9 cellular contexts compared by ENCODE assay signal in genomic region chr6:2902470-2902762, GRCh38. TPM values are rescaled to one million over a fixed set of nuclear protein-coding genes. Genes with fewer than 3 reads are reported as not detected.
A peak's percentile ranks its signal among the peaks of the same experiment; 100 is the strongest.
DNase-seq lines count a peak whose midpoint lies in the region; ATAC-seq and TF ChIP-seq lines count a peak whose summit lies in the region.
"Had no signal": no experiment of that assay in that cellular context is flagged by ENCODE, and none has a peak within 500 bp of the region (broad histone marks: within the 10 kb centered on the region; RNA-seq: fewer than 3 reads in every experiment).

No MANE protein-coding gene starts in this region.

- peaks cover 21% of the 10 kb centered on the region; the same call in 1 of the 2 replicates for H3F3A ChIP-seq in GM23338 (replicated peaks; ENCODE audit: low read depth)

- H3K27me3 Mint-ChIP-seq in GM23338 (ENCODE audit: insufficient read depth, low read depth, poor library complexity): peaks cover 26% of the 10 kb centered on the region

- TF ChIP-seq EP300 in sigmoid colon (IDR thresholded peaks at IDR 0.05): no peak

- DNase-seq in GM23338 (ENCODE audit: low spot score): no peak
- DNase-seq in adrenal gland: no peak
- DNase-seq in sigmoid colon: no peak
- DNase-seq in NCI-H774 (lab: John Stamatoyannopoulos, UW): no peak
- no peak for DNase-seq in DMS 273 (lab: John Stamatoyannopoulos, UW; ENCODE audit: unreplicated experiment)
- DNase-seq: NCI-H1694 treated with DMSO at 0.1 percent for 48 hours had no signal

- peak overlapping the region; percentile 88 for H3K4me3 Mint-ChIP-seq in GM23338

- H3K4me1 ChIP-seq in GM23338 (ENCODE audit: insufficient read depth) (peaks cover 24% of the 10 kb centered on the region), adrenal gland (replicated peaks in 1 of 2) (peaks cover 14 to 37% of the 10 kb centered on the region in 2 donors), sigmoid colon (peaks cover 0 to 29% (median 13%) of the 10 kb centered on the region in 4 donors)

- 0 to 3% (median 3%) methylated on average over 9 of the region's 9 CpGs for WGBS in adrenal gland, 4 donors
- WGBS in sigmoid colon, 2 donors: 9 to 15% methylated on average over 9 of the region's 9 CpGs

- peaks cover 7% of the 10 kb centered on the region; the same call in 1 of the 2 replicates for H3K27me3 ChIP-seq in GM23338 (ENCODE audit: insufficient read depth)
- no peaks in the 10 kb centered on the region for H3K27me3 ChIP-seq in adrenal gland
- no peaks in the 10 kb centered on the region for H3K27me3 ChIP-seq in sigmoid colon

- H4K20me1 ChIP-seq in GM23338 (replicated peaks; ENCODE audit: insufficient read depth): no peaks in the 10 kb centered on the region

- TF ChIP-seq CTCF in GM23338 (conservative IDR thresholded peaks at IDR 0.05; ENCODE audit: low read depth in 2 of 2) (no peak), adrenal gland (IDR thresholded peaks at IDR 0.05) (no peak), sigmoid colon (IDR thresholded peaks at IDR 0.05) (no peak)

- peaks cover 33% of the 10 kb centered on the region for H3K36me3 Mint-ChIP-seq in GM23338 (ENCODE audit: low read depth)

- peaks cover 19% of the 10 kb centered on the region for H3K36me3 ChIP-seq in GM23338 (ENCODE audit: insufficient read depth)
- peaks cover 0 to 16% of the 10 kb centered on the region in 2 donors for H3K36me3 ChIP-seq in adrenal gland (replicated peaks in 1 of 2)
- peaks cover 0 to 11% (median 0%) of the 10 kb centered on the region in 4 donors for H3K36me3 ChIP-seq in sigmoid colon

- peaks cover 41% of the 10 kb centered on the region for H3K4me1 Mint-ChIP-seq in GM23338

- ATAC-seq in GM23338: no peak
- no peak for ATAC-seq in GM18907 (IDR thresholded peaks at IDR 0.05; ENCODE audit: unreplicated experiment)
- ATAC-seq in GM18498 (IDR thresholded peaks at IDR 0.05; ENCODE audit: unreplicated experiment): no peak

- peaks cover 36% of the 10 kb centered on the region for H3K79me2 ChIP-seq in GM23338 (replicated peaks; ENCODE audit: insufficient read depth)

- peak overlapping the region; percentile 82 for H3K4me3 ChIP-seq in GM23338
- peak overlapping the region in 3 of 4 donors; percentile 52 to 78 (median 57) for H3K4me3 ChIP-seq in adrenal gland
- H3K4me3 ChIP-seq in iPS-11a (ENCODE audit: low read depth, low read length): peak overlapping the region; percentile 77
- peak overlapping the region; percentile 55 to 70 (median 68) for H3K4me3 ChIP-seq in sigmoid colon

- peaks cover 5% of the 10 kb centered on the region; the same call in 2 of the 3 replicates for H3K9me3 Mint-ChIP-seq in GM23338

- H3K9me2 ChIP-seq in GM23338 (ENCODE audit: insufficient read depth): no peaks in the 10 kb centered on the region

- intact Hi-C loops in adrenal gland (cut with DNase I) (loop anchor here in 1 of 2 donors (2.0 to 5.0 kb wide), 2 partner anchors 30 to 50 kb away; no protein-coding TSS in a partner anchor), sigmoid colon (cut with DNase I) (loop anchor here (10.0 kb wide), 1 partner anchor 48 kb away; no protein-coding TSS in a partner anchor)

- H2AFZ ChIP-seq in GM23338: peak overlapping the region; percentile 94

- no peak for TF ChIP-seq POLR2A in adrenal gland (IDR thresholded peaks at IDR 0.05)
- no peak for TF ChIP-seq POLR2A in sigmoid colon (IDR thresholded peaks at IDR 0.05)

- H3K27ac Mint-ChIP-seq in GM23338: no peak overlapping the region

- H3K27ac ChIP-seq in GM23338 (ENCODE audit: low read depth) (peak overlapping the region; percentile 72; the same call in 1 of the 2 replicates), adrenal gland (peak overlapping the region; percentile 14 to 96 (median 80)), sigmoid colon (peak overlapping the region; percentile 81 to 83 (median 82))

- H3K4me2 ChIP-seq in GM23338: peak overlapping the region; percentile 98

- H3K9me3 ChIP-seq in adrenal gland (replicated peaks in 1 of 3) (no peaks in the 10 kb centered on the region), sigmoid colon (no peaks in the 10 kb centered on the region)

TF ChIP-seq in GM23338, 12 proteins besides CTCF, POLR2A, EP300 and RAD21 (continues in another document):
- TF ChIP-seq NANOG (IDR thresholded peaks at IDR 0.05; ENCODE audit: borderline replicate concordance): no peak
- no peak for TF ChIP-seq EZH2 (IDR thresholded peaks at IDR 0.05; ENCODE audit: low read depth, unreplicated experiment)
- TF ChIP-seq ZNF462 (CRISPR knock-in tag; IDR thresholded peaks at IDR 0.05): no peak
- no peak for TF ChIP-seq ZNF331 (CRISPR knock-in tag; IDR thresholded peaks at IDR 0.05; ENCODE audit: low read depth)

RNA-seq across cellular contexts. Expression of gene SERPINB9, which starts 0.7 kb away (rescaled TPM):
- 65.0 and 71.3 TPM in 2 replicates for total RNA-seq in GM23338 (2014; rRNA removed; shearing (Covaris generic))
- polyA plus RNA-seq in GM23338 (2016; fragmentation: Nextera tagmentation; extraction: Ambion mirVana) (46.6 and 47.4 TPM in 2 replicates), adrenal gland (10 to 100 TPM in 1 of 3 donors, 1 to 10 TPM in 2; 6.5 to 12.3 (median 7.4) TPM), sigmoid colon (10 to 100 TPM in 1 of 3 donors, 1 to 10 TPM in 2; 2.3 to 16.2 (median 2.4) TPM)
- total RNA-seq in adrenal gland (10 to 100 TPM in 6 of 8 donors, 1 to 10 TPM in 2; 7.1 to 26.9 (median 21.4) TPM), sigmoid colon (1 to 10 TPM; 5.0 to 7.5 (median 6.1) TPM)
